7 cellular contexts compared by ENCODE assay signal in the genomic region with DNA sequence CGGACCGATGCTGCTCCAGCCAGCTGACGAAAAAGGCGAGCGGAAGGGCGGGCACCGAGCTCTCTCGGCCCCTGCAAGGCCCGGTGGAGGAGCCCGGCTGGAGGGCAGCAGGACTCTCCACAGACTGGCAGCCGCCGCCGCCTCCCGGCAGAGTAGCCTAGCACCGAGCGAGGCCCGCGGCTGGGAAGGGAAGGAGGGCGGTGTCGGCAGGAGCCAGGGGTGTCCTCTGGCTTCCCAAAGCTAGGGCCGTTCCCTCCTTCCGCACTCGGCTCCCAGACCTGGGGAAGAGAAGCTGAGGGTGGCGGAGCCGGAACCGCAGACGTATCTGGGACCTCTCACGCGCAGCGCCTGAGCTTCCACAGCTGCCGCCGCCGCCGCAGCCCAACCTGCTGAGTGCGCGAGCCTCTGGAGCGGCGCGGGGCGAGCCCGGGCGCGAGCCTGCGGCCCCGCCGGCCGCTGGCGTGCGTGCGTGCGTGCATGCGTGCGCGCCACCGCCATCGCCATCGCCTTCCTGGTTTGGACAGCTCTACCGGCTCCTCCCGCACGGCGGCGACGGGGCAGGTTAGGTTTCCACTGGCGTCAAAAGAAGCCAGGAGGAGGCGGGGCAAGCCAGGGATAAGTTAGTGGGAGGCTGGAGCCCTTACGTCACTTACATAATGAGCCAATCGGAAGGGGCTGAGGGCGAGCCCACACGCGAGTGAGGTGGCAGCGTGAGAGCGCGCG. TPM values are rescaled to one million over a fixed set of nuclear protein-coding genes. Genes with fewer than 3 reads are reported as not detected.
DNase-seq lines count a peak whose midpoint lies in the region; ATAC-seq and TF ChIP-seq lines count a peak whose summit lies in the region.

A gene (minus strand): TSS at position 395 of the 723 bp plus-strand sequence. CDS start 439 bp downstream, outside the sequence.

- peak within 1 kb of the TSS; percentile 88 for H3K4me3 ChIP-seq in astrocyte of the cerebellum (ENCODE audit: low read depth, low read length)

- in situ Hi-C loops in astrocyte of the cerebellum (cut with HindIII; ENCODE audit: low sequenced_read_pairs): no loop called here

- peak; percentile 95 for DNase-seq in NCI-H2029 treated with DMSO at 0.1 percent for 48 hours (lab: John Stamatoyannopoulos, UW)
- DNase-seq in T-helper 9 cell: peak; percentile 99
- DNase-seq in astrocyte of the cerebellum (ENCODE audit: low read depth): peak; percentile 99
- DNase-seq in hepatic stellate cell (ENCODE audit: low spot score): peak; percentile 98
- DNase-seq in renal cortical epithelial cell (ENCODE audit: low read depth): peak; percentile 98

- TF ChIP-seq CTCF in astrocyte of the cerebellum (IDR thresholded peaks at IDR 0.05; ENCODE audit: low read depth, low read length, missing control alignments): peak; percentile 29

- peak; percentile 80 for ATAC-seq in GM18508 (IDR thresholded peaks at IDR 0.05; ENCODE audit: insufficient read depth, unreplicated experiment)
- ATAC-seq in HG03025 (IDR thresholded peaks at IDR 0.05; ENCODE audit: low FRiP score, unreplicated experiment): peak; percentile 93

RNA-seq across cellular contexts. Expression of the gene that starts here (rescaled TPM):
- 212 and 254 TPM in 2 replicates for total RNA-seq in renal cortical epithelial cell

Comparison
In these comparisons a context has a peak if more than half of its experiments do, and no peak if none do; other contexts are left out.
1. Peak in every context shown above with its lines: DNase-seq, ATAC-seq and H3K4me3 ChIP-seq.